Comparison of ENCODE assay signal across 19 cellular contexts in genomic region chr5:149153193-149153750, GRCh38. TPM values are rescaled to one million over a fixed set of nuclear protein-coding genes. Genes with fewer than 3 reads are reported as not detected.
A peak's percentile ranks its signal among the peaks of the same experiment; 100 is the strongest.
DNase-seq lines count a peak whose midpoint lies in the region; ATAC-seq, FAIRE-seq and TF ChIP-seq lines count a peak whose summit lies in the region.
"Had no signal": no experiment of that assay in that cellular context is flagged by ENCODE, and none has a peak within 500 bp of the region (broad histone marks: within the 10 kb centered on the region; RNA-seq: fewer than 3 reads in every experiment).

No MANE protein-coding gene starts in this region.

- H3K79me2 ChIP-seq in mammary epithelial cell (ENCODE audit: insufficient read depth, low read length) = peaks cover 64% of the 10 kb centered on the region
- H3K79me2 ChIP-seq in HepG2 (ENCODE audit: insufficient read depth, low read length) = no peaks in the 10 kb centered on the region

- no peak for TF ChIP-seq POLR2A in HepG2 (IDR thresholded peaks at IDR 0.05; ENCODE audit: insufficient read depth in 1 of 2, low read depth in 2 of 2, low read length in 2 of 2)

- no peaks in the 10 kb centered on the region for H3K9me3 ChIP-seq in mammary epithelial cell (replicated peaks; ENCODE audit: insufficient read depth, low read length)
- no peaks in the 10 kb centered on the region for H3K9me3 ChIP-seq in SJSA1 (replicated peaks)
- H3K9me3 ChIP-seq in HepG2 (ENCODE audit: low read length) = no peaks in the 10 kb centered on the region
- H3K9me3 ChIP-seq in upper lobe of right lung = no peaks in the 10 kb centered on the region
- H3K9me3 ChIP-seq: HAP-1, left lung, stomach had no signal

- CTCF ChIA-PET in MCF 10A (lab: Yijun Ruan, JAX) = interaction anchor here (0.6 to 6.7 kb wide), 14 partner anchors 8 to 585 kb away, joined by 3 to 93 read pairs (median 4); partner anchors contain the start of gene ABLIM3
- CTCF ChIA-PET in mammary epithelial cell (lab: Charles Lee; ENCODE audit: low non-redundant PET) = no interaction called here
- CTCF ChIA-PET in HepG2 (lab: Yijun Ruan, JAX; ENCODE audit: low intra/inter-chr PET ratio, low total read pairs) = no interaction called here

- H3K9ac ChIP-seq in mammary epithelial cell (ENCODE audit: insufficient read depth, low read length) = no peak overlapping the region
- H3K9ac ChIP-seq in HepG2 (ENCODE audit: insufficient read depth, low read depth, low read length) = peak overlapping the region; percentile 37; the same call in 1 of the 2 replicates

- in situ Hi-C loops in mammary epithelial cell (cut with MboI; ENCODE audit: low sequenced_read_pairs in 2 of 2) (no loop called here), HepG2 (cut with HindIII; ENCODE audit: extremely low pct_ligation_motif_present, low pct_unique_long_range_greater_than_20kb) (no loop called here)

- dilution Hi-C loops in mammary epithelial cell (cut with HindIII; ENCODE audit: low sequenced_read_pairs) = no loop called here

- H3K36me3 ChIP-seq in mammary epithelial cell (ENCODE audit: insufficient read depth, low read length) (no peaks in the 10 kb centered on the region), SJSA1 (peaks cover 18% of the 10 kb centered on the region), HepG2 (replicated peaks in 1 of 2; ENCODE audit: control insufficient read depth in 1 of 2, insufficient read depth in 2 of 2, low read length in 2 of 2) (no peaks in the 10 kb centered on the region), upper lobe of right lung (no peaks in the 10 kb centered on the region)
- H3K36me3 ChIP-seq: HAP-1, left lung, stomach had no signal

- TSS peak; percentile 86 for BruUV-seq in MCF 10A (replicated peaks; lab: Mats Ljungman, UMichigan)
- no TSS peak for BruUV-seq in mammary epithelial cell (replicated peaks; lab: Mats Ljungman, UMichigan)
- BruUV-seq in HepG2 (replicated peaks; lab: Mats Ljungman, UMichigan) = no TSS peak

- H3K27me3 ChIP-seq in mammary epithelial cell (ENCODE audit: insufficient read depth, low read length) (no peaks in the 10 kb centered on the region), SJSA1 (replicated peaks) (no peaks in the 10 kb centered on the region), HepG2 (ENCODE audit: control insufficient read depth in 1 of 2, insufficient read depth in 2 of 2, low read length in 2 of 2) (no peaks in the 10 kb centered on the region), upper lobe of right lung (no peaks in the 10 kb centered on the region)
- H3K27me3 ChIP-seq: left lung, stomach had no signal

- FAIRE-seq in HepG2 (lab: Jason Lieb, UNC) = no peak
- FAIRE-seq: endometrium had no signal

- DNase-seq in MCF 10A (ENCODE audit: unreplicated experiment) = no peak
- DNase-seq in mammary epithelial cell = no peak
- DNase-seq in SJSA1 (ENCODE audit: low read depth in 1 of 2, low spot score in 2 of 2) = peak in 1 of 2 experiments; percentile 24
- no peak for DNase-seq in HepG2 (ENCODE audit: low spot score)
- no peak for DNase-seq in upper lobe of right lung
- no peak for DNase-seq in HPDE6-E6E7 (ENCODE audit: extremely low spot score)
- no peak for DNase-seq in endothelial cell (ENCODE audit: low spot score)
- no peak for DNase-seq in NCI-H446 treated with DMSO at 0.1 percent for 48 hours (lab: John Stamatoyannopoulos, UW)
- DNase-seq: activated naive CD4-positive, alpha-beta T cell treated with Interleukin-2 at 50 U/mL for 16 hours; central memory CD4-positive, alpha-beta T cell; Kasumi-1; NCI-H1930; stomach; SW 1271 had no signal

- no peak for TF ChIP-seq EP300 in HepG2 (IDR thresholded peaks at IDR 0.05; ENCODE audit: low read depth in 2 of 2, low read length in 2 of 2)
- no peak for TF ChIP-seq EP300 in HepG2 (CRISPR knock-in tag; IDR thresholded peaks at IDR 0.05; ENCODE audit: borderline replicate concordance)

- TF ChIP-seq CTCF in MCF 10A (IDR thresholded peaks at IDR 0.05; ENCODE audit: unreplicated experiment) (no peak), mammary epithelial cell (conservative IDR thresholded peaks at IDR 0.05 in 1 of 2, IDR thresholded peaks at IDR 0.05 in 1 of 2; ENCODE audit: extremely low read depth in 1 of 2, insufficient read depth in 1 of 2, low read depth in 1 of 2, low read length in 2 of 2) (no peak), HepG2 (CRISPR knock-in tag; IDR thresholded peaks at IDR 0.05) (no peak), upper lobe of right lung (IDR thresholded peaks at IDR 0.05) (no peak), endothelial cell (IDR thresholded peaks at IDR 0.05; ENCODE audit: unreplicated experiment) (no peak)

- H3K4me1 Mint-ChIP-seq in MCF 10A (ENCODE audit: insufficient read depth, unreplicated experiment) = peaks cover 59% of the 10 kb centered on the region
- H3K4me1 Mint-ChIP-seq in endothelial cell (ENCODE audit: unreplicated experiment) = peaks cover 11% of the 10 kb centered on the region

- H3K4me3 ChIP-seq in mammary epithelial cell (replicated peaks in 1 of 3; ENCODE audit: insufficient read depth in 1 of 3, low read depth in 2 of 3, low read length in 3 of 3) (no peak overlapping the region), SJSA1 (no peak overlapping the region), HepG2 (replicated peaks in 1 of 3; ENCODE audit: insufficient read depth in 1 of 3, low read depth in 2 of 3, low read length in 3 of 3) (no peak overlapping the region), upper lobe of right lung (no peak overlapping the region)
- H3K4me3 ChIP-seq: HAP-1, left lung, skin epidermis, stomach had no signal

- peak overlapping the region; percentile 81 for H3K27ac Mint-ChIP-seq in MCF 10A (ENCODE audit: low read depth, unreplicated experiment)
- no peak overlapping the region for H3K27ac Mint-ChIP-seq in endothelial cell (ENCODE audit: unreplicated experiment)
- H3K27ac Mint-ChIP-seq: natural killer cell treated with Interleukin-12 subunit alpha and Interleukin-12 subunit beta and Interleukin-15 and Interleukin-18, amount 100 ng/mL, for 72 hours had no signal

- intact Hi-C loops in MCF 10A (cut with micrococcal nuclease) = no loop called here
- intact Hi-C loops in mammary epithelial cell (cut with micrococcal nuclease) = no loop called here
- intact Hi-C loops in HepG2 (cut with micrococcal nuclease; ENCODE audit: unreplicated experiment) = no loop called here
- intact Hi-C loops in upper lobe of right lung (cut with DNase I) = no loop called here

- H4K20me1 ChIP-seq in mammary epithelial cell (ENCODE audit: insufficient read depth, low read length) = no peaks in the 10 kb centered on the region
- H4K20me1 ChIP-seq in HepG2 (ENCODE audit: insufficient read depth, low read length) = no peaks in the 10 kb centered on the region

- H3K9me3 Mint-ChIP-seq in MCF 10A (ENCODE audit: unreplicated experiment) (no peaks in the 10 kb centered on the region), endothelial cell (ENCODE audit: unreplicated experiment) (no peaks in the 10 kb centered on the region)
- H3K9me3 Mint-ChIP-seq: natural killer cell treated with Interleukin-12 subunit alpha and Interleukin-12 subunit beta and Interleukin-15 and Interleukin-18, amount 100 ng/mL, for 72 hours had no signal

- 100% methylated on average over 4 of the region's 4 CpGs for WGBS in mammary epithelial cell (ENCODE audit: low coverage, missing lambda C conversion rate)
- 92% methylated on average over 4 of the region's 4 CpGs for WGBS in HepG2 (ENCODE audit: low lambda C conversion rate)

- peaks cover 14% of the 10 kb centered on the region for H3K4me1 ChIP-seq in mammary epithelial cell (ENCODE audit: insufficient read depth, low read length)
- H3K4me1 ChIP-seq in SJSA1 (replicated peaks) = peaks cover 64% of the 10 kb centered on the region
- peaks cover 88% of the 10 kb centered on the region for H3K4me1 ChIP-seq in HepG2 (ENCODE audit: insufficient read depth, low read length)
- H3K4me1 ChIP-seq in upper lobe of right lung = peaks cover 58% of the 10 kb centered on the region
- H3K4me1 ChIP-seq: HAP-1 had no signal

- H3K4me3 Mint-ChIP-seq in MCF 10A (ENCODE audit: unreplicated experiment) (no peak overlapping the region), endothelial cell (ENCODE audit: unreplicated experiment) (no peak overlapping the region)
- H3K4me3 Mint-ChIP-seq: natural killer cell treated with Interleukin-12 subunit alpha and Interleukin-12 subunit beta and Interleukin-15 and Interleukin-18, amount 100 ng/mL, for 72 hours had no signal

- H2AFZ ChIP-seq in mammary epithelial cell (ENCODE audit: low read depth, low read length) (no peak overlapping the region), HepG2 (ENCODE audit: low read length) (no peak overlapping the region)

- no peaks in the 10 kb centered on the region for H3K36me3 Mint-ChIP-seq in MCF 10A (ENCODE audit: insufficient read depth, unreplicated experiment)
- H3K36me3 Mint-ChIP-seq in endothelial cell (ENCODE audit: low read depth, unreplicated experiment) = no peaks in the 10 kb centered on the region
- H3K36me3 Mint-ChIP-seq: natural killer cell treated with Interleukin-12 subunit alpha and Interleukin-12 subunit beta and Interleukin-15 and Interleukin-18, amount 100 ng/mL, for 72 hours had no signal

- no peak overlapping the region for H3K27ac ChIP-seq in mammary epithelial cell (ENCODE audit: insufficient read depth, low read depth, low read length)
- H3K27ac ChIP-seq in SJSA1 = peak overlapping the region; percentile 63
- H3K27ac ChIP-seq in HepG2 (ENCODE audit: extremely low read length, insufficient read depth, low read length) = peak overlapping the region; percentile 84
- H3K27ac ChIP-seq in upper lobe of right lung = peak overlapping the region; percentile 63

- H3K27me3 Mint-ChIP-seq in MCF 10A (ENCODE audit: insufficient read depth, unreplicated experiment) (no peaks in the 10 kb centered on the region), endothelial cell (ENCODE audit: unreplicated experiment) (no peaks in the 10 kb centered on the region)

- POLR2A ChIA-PET in MCF 10A (lab: Yijun Ruan, JAX) (interaction anchor here (0.6 to 7.2 kb wide), 9 partner anchors 10 to 700 kb away, joined by 3 to 100 read pairs (median 4); partner anchors contain the start of genes ABLIM3 and PCYOX1L), HepG2 (lab: Yijun Ruan, JAX) (interaction anchor here (0.8 to 8.0 kb wide), 6 partner anchors 8 to 76 kb away, joined by 3 to 89 read pairs (median 10); partner anchors contain the start of gene ABLIM3)

- H3K4me2 ChIP-seq in mammary epithelial cell (ENCODE audit: insufficient read depth, low read depth, low read length) (no peak overlapping the region), HepG2 (ENCODE audit: low read depth, low read length) (0 out of 2 replicates have a peak overlapping the region, but pooled peaks have one; percentile 10)

- TF ChIP-seq RAD21 in HepG2 (CRISPR knock-in tag; IDR thresholded peaks at IDR 0.05) = no peak

- ATAC-seq in HepG2 (no peak), upper lobe of right lung (no peak)
- ATAC-seq: natural killer cell treated with Interleukin-12 subunit alpha and Interleukin-12 subunit beta and Interleukin-15 and Interleukin-18, amount 100 ng/mL, for 72 hours had no signal

RNA-seq across cellular contexts. Expression of gene ABLIM3, which starts 12.0 kb away (rescaled TPM):
- total RNA-seq in MCF 10A (2022) = 168 and 206 TPM in 2 replicates
- 10 to 100 TPM; 17.3 to 38.6 TPM for total RNA-seq in mammary epithelial cell
- polyA plus RNA-seq in mammary epithelial cell = 21.6 TPM
- 34.9 TPM for polyA minus RNA-seq in mammary epithelial cell
- total RNA-seq in SJSA1 (2014; rRNA removed; shearing (Covaris generic)) = 24.1 and 32.8 TPM in 2 replicates
- 0.53 and 0.67 TPM in 2 replicates for total RNA-seq in HepG2 (2016; rRNA removed; fragmentation: Illumina TruSeq; extraction: Trizol)
- total RNA-seq in HepG2 (2016; cell fraction: cytosol; rRNA removed; fragmentation: Illumina TruSeq; extraction: Trizol; ENCODE audit: low read depth) = 0.26 and 0.61 TPM in 2 replicates
- 0.61 and 0.63 TPM in 2 replicates for total RNA-seq in HepG2 (2016; cell fraction: insoluble cytoplasmic fraction; rRNA removed; fragmentation: Illumina TruSeq; extraction: Trizol)
- 0.90 and 0.93 TPM in 2 replicates for total RNA-seq in HepG2 (2016; cell fraction: membrane; rRNA removed; fragmentation: Illumina TruSeq; extraction: Trizol)
- total RNA-seq in HepG2 (2016; cell fraction: nucleus; rRNA removed; fragmentation: Illumina TruSeq; extraction: Trizol) = 0.72 and 1.0 TPM in 2 replicates
- 6.3 and 9.7 TPM in 2 replicates for polyA plus RNA-seq in HepG2 (2011; rRNA removed)
- 4.9 and 6.0 TPM in 2 replicates for polyA plus RNA-seq in HepG2 (2011; cell fraction: cytosol; rRNA removed)
- 24.1 and 26.3 TPM in 2 replicates for polyA plus RNA-seq in HepG2 (2011; cell fraction: nucleus; rRNA removed)
- polyA plus RNA-seq in HepG2 (2012) = 10.3 and 13.7 TPM in 2 replicates
- 0.49 and 0.66 TPM in 2 replicates for polyA plus RNA-seq in HepG2 (2016; cell fraction: cytosol; fragmentation: Illumina TruSeq; extraction: Trizol; ENCODE audit: low read depth)
- polyA plus RNA-seq in HepG2 (2016; cell fraction: insoluble cytoplasmic fraction; fragmentation: Illumina TruSeq; extraction: Trizol; ENCODE audit: low read depth) = 0.87 and 1.1 TPM in 2 replicates
- 1.1 and 1.4 TPM in 2 replicates for polyA plus RNA-seq in HepG2 (2016; cell fraction: membrane; fragmentation: Illumina TruSeq; extraction: Trizol; ENCODE audit: low read depth)
- polyA plus RNA-seq in HepG2 (2016; cell fraction: nucleus; fragmentation: Illumina TruSeq; extraction: Trizol; ENCODE audit: insufficient read depth, low read depth) = 1.6 and 2.5 TPM in 2 replicates
- 3.1 and 22.0 TPM in 2 replicates for polyA minus RNA-seq in HepG2 (2011; rRNA and poly(A)+ RNA removed; ENCODE audit: low replicate concordance)
- 2.4 and 4.0 TPM in 2 replicates for polyA minus RNA-seq in HepG2 (2011; cell fraction: cytosol; rRNA and poly(A)+ RNA removed)
- polyA minus RNA-seq in HepG2 (2011; cell fraction: nucleus; rRNA and poly(A)+ RNA removed) = 15.7 and 24.0 TPM in 2 replicates
- total RNA-seq in upper lobe of right lung = 31.9 TPM
- total RNA-seq in endothelial cell (ENCODE audit: unreplicated experiment) = 3.6 TPM
- total RNA-seq: natural killer cell treated with Interleukin-12 subunit alpha and Interleukin-12 subunit beta and Interleukin-15 and Interleukin-18, amount 100 ng/mL, for 72 hours had no signal
